Comparison of ENCODE assay signal across 18 cellular contexts in genomic region chr12:57813971-57814771, GRCh38. TPM values are rescaled to one million over a fixed set of nuclear protein-coding genes. Genes with fewer than 3 reads are reported as not detected.
DNase-seq lines count a peak whose midpoint lies in the region; ATAC-seq and TF ChIP-seq lines count a peak whose summit lies in the region.
"Had no signal": no experiment of that assay in that cellular context is flagged by ENCODE, and none has a peak within 500 bp of the region (broad histone marks: within the 10 kb centered on the region; RNA-seq: fewer than 3 reads in every experiment).

No MANE protein-coding gene starts in this region.

- peaks cover 2% of the 10 kb centered on the region for H3K36me3 ChIP-seq in brain microvascular endothelial cell (replicated peaks)
- H3K36me3 ChIP-seq in spleen = peaks cover 0 to 50% (median 19%) of the 10 kb centered on the region in 6 donors

- H3K4me3 ChIP-seq in brain microvascular endothelial cell (ENCODE audit: low read depth, low read length) (no peak overlapping the region), spleen (no peak overlapping the region)
- H3K4me3 ChIP-seq: Peyer's patch, suprapubic skin had no signal

- intact Hi-C loops in spleen (cut with DNase I; ENCODE audit: low total_unique reads) = no loop called here

- H3K27ac ChIP-seq in brain microvascular endothelial cell = no peak overlapping the region
- peak overlapping the region in 1 of 8 donors; percentile 3 for H3K27ac ChIP-seq in spleen
- H3K27ac ChIP-seq: C4-2B, Peyer's patch, suprapubic skin, VCaP had no signal

- H3K27me3 ChIP-seq in brain microvascular endothelial cell (replicated peaks) = no peaks in the 10 kb centered on the region
- H3K27me3 ChIP-seq in spleen (replicated peaks in 1 of 7) = no peaks in the 10 kb centered on the region
- H3K27me3 ChIP-seq: Peyer's patch, suprapubic skin had no signal

- in situ Hi-C loops in brain microvascular endothelial cell (cut with HindIII; ENCODE audit: low pct_ligation_motif_present, low sequenced_read_pairs) = no loop called here

- peak; percentile 23 for TF ChIP-seq CTCF in brain microvascular endothelial cell (IDR thresholded peaks at IDR 0.05; ENCODE audit: low read depth, low read length, missing control alignments)
- TF ChIP-seq CTCF in spleen (IDR thresholded peaks at IDR 0.05 in 8 of 11, conservative IDR thresholded peaks at IDR 0.05 in 3 of 11) = no peak

- no peaks in the 10 kb centered on the region for H3K9me3 ChIP-seq in spleen
- H3K9me3 ChIP-seq: Peyer's patch, suprapubic skin had no signal

- H3K4me1 ChIP-seq in spleen = peaks cover 0 to 39% (median 15%) of the 10 kb centered on the region in 6 donors

- TF ChIP-seq POLR2A in spleen (IDR thresholded peaks at IDR 0.05) = no peak

- peak; percentile 41 for DNase-seq in RPMI7951 (ENCODE audit: low read depth)
- no peak for DNase-seq in brain microvascular endothelial cell
- peak; percentile 27 for DNase-seq in left kidney (ENCODE audit: low read depth, low spot score)
- peak; percentile 48 for DNase-seq in spleen
- DNase-seq in NCI-H2107 (lab: John Stamatoyannopoulos, UW) = no peak
- DNase-seq in Kasumi-1 (lab: John Stamatoyannopoulos, UW) = no peak
- DNase-seq: amygdala, DMS79 treated with DMSO at 0.1 percent for 48 hours, natural killer cell, NCI-H1930, NCI-H526, Peyer's patch, SW 1271 had no signal

- WGBS in spleen, 5 donors = 69 to 87% (median 77%) methylated on average over 14 to 17 of the region's 17 CpGs

- ATAC-seq in HG02970 (IDR thresholded peaks at IDR 0.05; ENCODE audit: low FRiP score, unreplicated experiment) = no peak
- ATAC-seq: esophagus mucosa, natural killer cell had no signal

RNA-seq across cellular contexts. Expression of gene AVIL, which starts 4.4 kb away (rescaled TPM):
- 1.3 and 1.8 TPM in 2 replicates for total RNA-seq in RPMI7951 (2014; rRNA removed; shearing (Covaris generic))
- 10 to 100 TPM in 1 of 7 donors, 1 to 10 TPM in 6; 4.8 to 18.6 (median 7.3) TPM for total RNA-seq in spleen
- 1 to 10 TPM; 2.0 to 3.2 (median 2.8) TPM for polyA plus RNA-seq in spleen

RNA-seq across cellular contexts. Expression of gene TSFM, which starts 31.6 kb away (rescaled TPM):
- 43.1 and 48.8 TPM in 2 replicates for total RNA-seq in RPMI7951 (2014; rRNA removed; shearing (Covaris generic))
- 10 to 100 TPM; 13.2 to 29.8 (median 16.3) TPM for total RNA-seq in spleen
- polyA plus RNA-seq in spleen = 10 to 100 TPM; 20.7 to 38.2 (median 32.5) TPM

RNA-seq across cellular contexts. Expression of gene CTDSP2, which starts 32.4 kb away (rescaled TPM):
- total RNA-seq in RPMI7951 (2014; rRNA removed; shearing (Covaris generic)) = 27.8 and 44.0 TPM in 2 replicates
- 100 to 1,000 TPM; 140 to 203 (median 181) TPM for total RNA-seq in spleen
- polyA plus RNA-seq in spleen = 10 to 100 TPM; 22.2 to 43.5 (median 23.8) TPM

RNA-seq across cellular contexts. Expression of gene EEF1AKMT3, which starts 41.8 kb away (rescaled TPM):
- 5.3 and 6.6 TPM in 2 replicates for total RNA-seq in RPMI7951 (2014; rRNA removed; shearing (Covaris generic))
- 1 to 10 TPM; 3.0 to 9.5 (median 6.0) TPM for total RNA-seq in spleen
- 1 to 10 TPM; 1.2 to 1.6 (median 1.4) TPM for polyA plus RNA-seq in spleen

RNA-seq across cellular contexts. Expression of gene METTL1, which starts 42.3 kb away (rescaled TPM):
- 8.8 and 11.2 TPM in 2 replicates for total RNA-seq in RPMI7951 (2014; rRNA removed; shearing (Covaris generic))
- total RNA-seq in spleen = 10 to 100 TPM in 3 of 7 donors, 1 to 10 TPM in 4; 4.9 to 22.0 (median 9.9) TPM
- 10 to 100 TPM; 15.8 to 20.7 (median 16.3) TPM for polyA plus RNA-seq in spleen

Comparison
In these comparisons a context has a peak if more than half of its experiments do, and no peak if none do; other contexts are left out.
1. DNase-seq: peak in RPMI7951 (single experiment), left kidney (single experiment) and spleen (single experiment); none in brain microvascular endothelial cell (single experiment), NCI-H2107 (single experiment) and Kasumi-1 (0 of 2).